In the genomic region with DNA sequence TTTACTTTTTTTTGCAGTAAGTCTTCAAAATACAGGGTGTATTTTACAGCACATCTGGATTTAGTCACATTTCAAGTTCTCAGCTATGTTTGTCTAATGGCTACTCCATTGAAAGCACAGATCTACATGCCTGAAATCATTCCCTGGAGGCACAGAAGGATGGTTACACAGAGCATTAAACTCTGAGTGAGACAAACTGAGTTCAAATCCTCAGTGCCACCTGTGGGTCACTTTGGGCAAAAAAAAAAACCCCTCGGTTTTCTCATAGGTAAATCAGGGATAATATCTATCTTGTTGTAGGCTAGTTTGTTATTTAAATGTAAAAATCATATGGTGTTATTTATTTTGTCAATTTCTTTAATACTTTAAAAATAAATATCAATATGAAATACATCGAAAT, we compare ENCODE assay signal across 21 cellular contexts. TPM values are rescaled to one million over a fixed set of nuclear protein-coding genes. Genes with fewer than 3 reads are reported as not detected.
"Had no signal": no experiment of that assay in that cellular context is flagged by ENCODE, and none has a peak within 500 bp of the region (broad histone marks: within the 10 kb centered on the region; RNA-seq: fewer than 3 reads in every experiment).

No MANE protein-coding gene starts in this region.

- H3K27ac ChIP-seq: esophagus squamous epithelium, lower lobe of right lung, pancreas, sigmoid colon, spleen, stomach, testis had no signal

- H3K4me1 Mint-ChIP-seq: activated B cell treated with CpG ODN at 0.5 μM for 24 hours; activated CD4-positive, alpha-beta T cell treated with anti-CD3 and anti-CD28 coated beads, Interleukin-2, amount 10 ng/mL, durations not matched to agents 7 days and 5 days; brain; central memory CD8-positive, alpha-beta T cell; mesothelial cell of epicardium had no signal

- H3K9me3 ChIP-seq: esophagus squamous epithelium, lower lobe of right lung, pancreas, sigmoid colon, spleen, stomach, testis had no signal

- H3K4me3 ChIP-seq: esophagus squamous epithelium, lower lobe of right lung, pancreas, sigmoid colon, spleen, stomach, testis had no signal

- H3K27me3 ChIP-seq: esophagus squamous epithelium, pancreas, sigmoid colon, spleen, stomach, testis had no signal

- H3K36me3 Mint-ChIP-seq: activated naive CD8-positive, alpha-beta T cell treated with anti-CD3 and anti-CD28 coated beads for 36 hours had no signal

- FAIRE-seq: endothelial cell of umbilical vein, pancreas had no signal

- DNase-seq: activated B cell treated with CpG ODN at 0.5 μM for 24 hours; activated CD4-positive, alpha-beta T cell treated with anti-CD3 and anti-CD28 coated beads, Interleukin-2, amount 10 ng/mL, durations not matched to agents 7 days and 5 days; activated CD8-positive, alpha-beta memory T cell treated with anti-CD3 and anti-CD28 coated beads, Interleukin-2, amount 50 U/mL, for 48 hours; activated naive CD8-positive, alpha-beta T cell treated with anti-CD3 and anti-CD28 coated beads for 36 hours; cortex of kidney; effector CD4-positive, alpha-beta T cell; esophagus squamous epithelium; glutamatergic neuron; lower lobe of right lung; pancreas; sigmoid colon; spleen; stomach; T-helper 2 cell; testis had no signal

- H3K27ac Mint-ChIP-seq: activated B cell treated with CpG ODN at 0.5 μM for 24 hours; activated CD4-positive, alpha-beta T cell treated with anti-CD3 and anti-CD28 coated beads, Interleukin-2, amount 10 ng/mL, durations not matched to agents 7 days and 5 days; brain; mesothelial cell of epicardium had no signal

- ATAC-seq: lower lobe of right lung, pancreas had no signal

- H3K27me3 Mint-ChIP-seq: activated B cell treated with CpG ODN at 0.5 μM for 24 hours; activated CD4-positive, alpha-beta T cell treated with anti-CD3 and anti-CD28 coated beads, Interleukin-2, amount 10 ng/mL, durations not matched to agents 7 days and 5 days; activated naive CD8-positive, alpha-beta T cell treated with anti-CD3 and anti-CD28 coated beads for 36 hours; central memory CD8-positive, alpha-beta T cell had no signal

- H3K9me3 Mint-ChIP-seq: activated B cell treated with CpG ODN at 0.5 μM for 24 hours; activated CD4-positive, alpha-beta T cell treated with anti-CD3 and anti-CD28 coated beads, Interleukin-2, amount 10 ng/mL, durations not matched to agents 7 days and 5 days; activated naive CD8-positive, alpha-beta T cell treated with anti-CD3 and anti-CD28 coated beads for 36 hours; brain; central memory CD8-positive, alpha-beta T cell; mesothelial cell of epicardium had no signal

- H3K4me3 Mint-ChIP-seq: activated B cell treated with CpG ODN at 0.5 μM for 24 hours; activated CD4-positive, alpha-beta T cell treated with anti-CD3 and anti-CD28 coated beads, Interleukin-2, amount 10 ng/mL, durations not matched to agents 7 days and 5 days; activated naive CD8-positive, alpha-beta T cell treated with anti-CD3 and anti-CD28 coated beads for 36 hours; brain; central memory CD8-positive, alpha-beta T cell; mesothelial cell of epicardium had no signal

- H3K4me1 ChIP-seq: esophagus squamous epithelium, lower lobe of right lung, pancreas, sigmoid colon, spleen, stomach, testis had no signal

RNA-seq across cellular contexts. Expression of gene C11orf97, which starts 10.7 kb away (rescaled TPM):
- total RNA-seq: activated B cell treated with CpG ODN at 0.5 μM for 24 hours; activated CD4-positive, alpha-beta T cell treated with anti-CD3 and anti-CD28 coated beads, Interleukin-2, amount 10 ng/mL, durations not matched to agents 7 days and 5 days; activated naive CD8-positive, alpha-beta T cell treated with anti-CD3 and anti-CD28 coated beads for 36 hours; endothelial cell of umbilical vein; esophagus squamous epithelium; fibroblast of villous mesenchyme; mesothelial cell of epicardium; pancreas; sigmoid colon; spleen; stomach; ureter had no signal
- polyA plus RNA-seq: endothelial cell of umbilical vein, pancreas, sigmoid colon, stomach had no signal
